ENCODE assay signal across 18 cellular contexts in the genomic region with DNA sequence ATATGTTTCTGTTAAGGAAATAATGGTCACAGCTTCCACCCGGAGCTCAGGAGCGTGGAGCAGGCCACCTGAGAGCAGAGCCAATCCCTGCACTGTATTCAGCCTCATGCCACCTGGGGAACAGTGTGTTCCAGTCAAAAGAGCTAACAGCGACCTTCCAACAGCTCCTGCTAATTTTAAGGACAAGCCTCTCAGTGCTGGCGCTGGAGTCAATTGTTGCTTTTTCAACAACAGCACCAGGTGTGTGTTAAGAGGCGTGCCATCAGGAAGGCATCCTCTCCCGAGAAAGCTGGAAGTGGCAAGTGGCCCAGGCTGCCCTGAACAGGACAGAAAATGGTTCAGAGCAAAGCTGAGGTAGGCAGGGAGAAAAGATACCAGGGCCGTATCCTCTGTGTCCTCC.
"Had no signal": no experiment of that assay in that cellular context is flagged by ENCODE, and none has a peak within 500 bp of the region (broad histone marks: within the 10 kb centered on the region; RNA-seq: fewer than 3 reads in every experiment).

No MANE protein-coding gene starts in this region.

- ATAC-seq: activated naive CD4-positive, alpha-beta T cell treated with anti-CD3 and anti-CD28 coated beads, Interleukin-2, amount 50 U/mL, for 72 hours; effector memory CD8-positive, alpha-beta T cell; heart right ventricle; left ventricle myocardium superior; psoas muscle; right cardiac atrium; stimulated activated naive CD8-positive, alpha-beta T cell treated with anti-CD3 and anti-CD28 coated beads, Interleukin-15, Interleukin-2, amounts not matched to agents 100 U/mL and 50 U/mL, for 24 hours; WTC11 had no signal

- H3K27ac ChIP-seq: cardiac muscle cell, esophagus squamous epithelium, heart right ventricle, ovary, psoas muscle, skin epidermis, tibial artery had no signal

- DNase-seq: activated CD4-positive, alpha-beta memory T cell treated with anti-CD3 and anti-CD28 coated beads for 36 hours; activated CD4-positive, alpha-beta T cell treated with anti-CD3 and anti-CD28 coated beads for 4 hours; activated gamma-delta T cell treated with Interleukin-2 at 50 U/mL for 16 hours; activated T-cell treated with anti-CD3 and anti-CD28 coated beads for 4 hours; effector memory CD8-positive, alpha-beta T cell; esophagus squamous epithelium; heart right ventricle; immature natural killer cell; left ventricle myocardium superior; ovary; psoas muscle; right cardiac atrium; stimulated activated naive CD8-positive, alpha-beta T cell treated with anti-CD3 and anti-CD28 coated beads, Interleukin-15, Interleukin-2, amounts not matched to agents 100 U/mL and 50 U/mL, for 24 hours; tibial artery had no signal
